ENCODE assay signal across 1 cellular context in genomic region chr2:72883356-72883962, GRCh38.
TF ChIP-seq lines count a peak whose summit lies in the region.

No MANE protein-coding gene starts in this region.

TF ChIP-seq in HepG2, 621 proteins besides CTCF, POLR2A, EP300 and RAD21 (continued from another document and continues in another):
- no peak for TF ChIP-seq NPAS2 (CRISPR knock-in tag; IDR thresholded peaks at IDR 0.05; ENCODE audit: borderline replicate concordance)
- TF ChIP-seq REXO4 (CRISPR knock-in tag; IDR thresholded peaks at IDR 0.05; ENCODE audit: borderline replicate concordance), result no peak
- TF ChIP-seq, protein P1, sequence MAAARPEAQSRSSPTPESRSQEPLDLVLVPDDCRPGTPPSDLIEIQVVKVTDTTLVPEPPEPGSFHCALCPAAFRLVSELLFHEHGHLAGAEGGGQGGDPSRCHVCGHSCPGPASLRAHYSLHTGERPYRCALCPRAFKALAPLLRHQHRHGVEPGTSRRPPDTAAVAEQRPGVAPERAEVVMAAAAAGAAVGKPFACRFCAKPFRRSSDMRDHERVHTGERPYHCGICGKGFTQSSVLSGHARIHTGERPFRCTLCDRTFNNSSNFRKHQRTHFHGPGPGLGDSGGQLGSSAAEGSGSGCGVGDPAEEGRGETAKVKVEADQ (CRISPR knock-in tag; IDR thresholded peaks at IDR 0.05; ENCODE audit: borderline replicate concordance), result no peak
- TF ChIP-seq FUBP1 (CRISPR knock-in tag; IDR thresholded peaks at IDR 0.05; ENCODE audit: borderline replicate concordance), result no peak
- TF ChIP-seq, protein P2, sequence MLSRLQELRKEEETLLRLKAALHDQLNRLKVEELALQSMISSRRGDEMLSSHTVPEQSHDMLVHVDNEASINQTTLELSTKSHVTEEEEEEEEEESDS (CRISPR knock-in tag; IDR thresholded peaks at IDR 0.05; ENCODE audit: borderline replicate concordance), result no peak
- no peak for TF ChIP-seq ZNF780A (CRISPR knock-in tag; IDR thresholded peaks at IDR 0.05)
- no peak for TF ChIP-seq SOX13 (IDR thresholded peaks at IDR 0.05)
- TF ChIP-seq SOX13 (CRISPR knock-in tag; conservative IDR thresholded peaks at IDR 0.05 in 1 of 2, IDR thresholded peaks at IDR 0.05 in 1 of 2), result peak in 1 of 2 experiments; percentile 54; a peak in 1 of 4 replicates
- no peak for TF ChIP-seq ELF1 (CRISPR knock-in tag; IDR thresholded peaks at IDR 0.05)
- TF ChIP-seq FOSL1 (CRISPR knock-in tag; IDR thresholded peaks at IDR 0.05; ENCODE audit: borderline replicate concordance), result no peak
- TF ChIP-seq, protein P3, sequence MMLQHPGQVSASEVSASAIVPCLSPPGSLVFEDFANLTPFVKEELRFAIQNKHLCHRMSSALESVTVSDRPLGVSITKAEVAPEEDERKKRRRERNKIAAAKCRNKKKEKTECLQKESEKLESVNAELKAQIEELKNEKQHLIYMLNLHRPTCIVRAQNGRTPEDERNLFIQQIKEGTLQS (CRISPR knock-in tag; IDR thresholded peaks at IDR 0.05), result 0 out of 2 replicates have a peak, but pooled peaks have one; percentile 24
- TF ChIP-seq, protein P4, sequence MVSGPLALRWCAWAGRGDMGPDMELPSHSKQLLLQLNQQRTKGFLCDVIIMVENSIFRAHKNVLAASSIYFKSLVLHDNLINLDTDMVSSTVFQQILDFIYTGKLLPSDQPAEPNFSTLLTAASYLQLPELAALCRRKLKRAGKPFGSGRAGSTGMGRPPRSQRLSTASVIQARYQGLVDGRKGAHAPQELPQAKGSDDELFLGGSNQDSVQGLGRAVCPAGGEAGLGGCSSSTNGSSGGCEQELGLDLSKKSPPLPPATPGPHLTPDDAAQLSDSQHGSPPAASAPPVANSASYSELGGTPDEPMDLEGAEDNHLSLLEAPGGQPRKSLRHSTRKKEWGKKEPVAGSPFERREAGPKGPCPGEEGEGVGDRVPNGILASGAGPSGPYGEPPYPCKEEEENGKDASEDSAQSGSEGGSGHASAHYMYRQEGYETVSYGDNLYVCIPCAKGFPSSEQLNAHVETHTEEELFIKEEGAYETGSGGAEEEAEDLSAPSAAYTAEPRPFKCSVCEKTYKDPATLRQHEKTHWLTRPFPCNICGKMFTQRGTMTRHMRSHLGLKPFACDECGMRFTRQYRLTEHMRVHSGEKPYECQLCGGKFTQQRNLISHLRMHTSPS (CRISPR knock-in tag; IDR thresholded peaks at IDR 0.05; ENCODE audit: low read depth), result no peak
- TF ChIP-seq, protein P5, sequence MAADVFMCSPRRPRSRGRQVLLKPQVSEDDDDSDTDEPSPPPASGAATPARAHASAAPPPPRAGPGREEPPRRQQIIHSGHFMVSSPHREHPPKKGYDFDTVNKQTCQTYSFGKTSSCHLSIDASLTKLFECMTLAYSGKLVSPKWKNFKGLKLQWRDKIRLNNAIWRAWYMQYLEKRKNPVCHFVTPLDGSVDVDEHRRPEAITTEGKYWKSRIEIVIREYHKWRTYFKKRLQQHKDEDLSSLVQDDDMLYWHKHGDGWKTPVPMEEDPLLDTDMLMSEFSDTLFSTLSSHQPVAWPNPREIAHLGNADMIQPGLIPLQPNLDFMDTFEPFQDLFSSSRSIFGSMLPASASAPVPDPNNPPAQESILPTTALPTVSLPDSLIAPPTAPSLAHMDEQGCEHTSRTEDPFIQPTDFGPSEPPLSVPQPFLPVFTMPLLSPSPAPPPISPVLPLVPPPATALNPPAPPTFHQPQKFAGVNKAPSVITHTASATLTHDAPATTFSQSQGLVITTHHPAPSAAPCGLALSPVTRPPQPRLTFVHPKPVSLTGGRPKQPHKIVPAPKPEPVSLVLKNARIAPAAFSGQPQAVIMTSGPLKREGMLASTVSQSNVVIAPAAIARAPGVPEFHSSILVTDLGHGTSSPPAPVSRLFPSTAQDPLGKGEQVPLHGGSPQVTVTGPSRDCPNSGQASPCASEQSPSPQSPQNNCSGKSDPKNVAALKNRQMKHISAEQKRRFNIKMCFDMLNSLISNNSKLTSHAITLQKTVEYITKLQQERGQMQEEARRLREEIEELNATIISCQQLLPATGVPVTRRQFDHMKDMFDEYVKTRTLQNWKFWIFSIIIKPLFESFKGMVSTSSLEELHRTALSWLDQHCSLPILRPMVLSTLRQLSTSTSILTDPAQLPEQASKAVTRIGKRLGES (CRISPR knock-in tag; IDR thresholded peaks at IDR 0.05; ENCODE audit: borderline replicate concordance), result peak; percentile 82; the same call in 1 of the 2 replicates
- TF ChIP-seq, protein P6, sequence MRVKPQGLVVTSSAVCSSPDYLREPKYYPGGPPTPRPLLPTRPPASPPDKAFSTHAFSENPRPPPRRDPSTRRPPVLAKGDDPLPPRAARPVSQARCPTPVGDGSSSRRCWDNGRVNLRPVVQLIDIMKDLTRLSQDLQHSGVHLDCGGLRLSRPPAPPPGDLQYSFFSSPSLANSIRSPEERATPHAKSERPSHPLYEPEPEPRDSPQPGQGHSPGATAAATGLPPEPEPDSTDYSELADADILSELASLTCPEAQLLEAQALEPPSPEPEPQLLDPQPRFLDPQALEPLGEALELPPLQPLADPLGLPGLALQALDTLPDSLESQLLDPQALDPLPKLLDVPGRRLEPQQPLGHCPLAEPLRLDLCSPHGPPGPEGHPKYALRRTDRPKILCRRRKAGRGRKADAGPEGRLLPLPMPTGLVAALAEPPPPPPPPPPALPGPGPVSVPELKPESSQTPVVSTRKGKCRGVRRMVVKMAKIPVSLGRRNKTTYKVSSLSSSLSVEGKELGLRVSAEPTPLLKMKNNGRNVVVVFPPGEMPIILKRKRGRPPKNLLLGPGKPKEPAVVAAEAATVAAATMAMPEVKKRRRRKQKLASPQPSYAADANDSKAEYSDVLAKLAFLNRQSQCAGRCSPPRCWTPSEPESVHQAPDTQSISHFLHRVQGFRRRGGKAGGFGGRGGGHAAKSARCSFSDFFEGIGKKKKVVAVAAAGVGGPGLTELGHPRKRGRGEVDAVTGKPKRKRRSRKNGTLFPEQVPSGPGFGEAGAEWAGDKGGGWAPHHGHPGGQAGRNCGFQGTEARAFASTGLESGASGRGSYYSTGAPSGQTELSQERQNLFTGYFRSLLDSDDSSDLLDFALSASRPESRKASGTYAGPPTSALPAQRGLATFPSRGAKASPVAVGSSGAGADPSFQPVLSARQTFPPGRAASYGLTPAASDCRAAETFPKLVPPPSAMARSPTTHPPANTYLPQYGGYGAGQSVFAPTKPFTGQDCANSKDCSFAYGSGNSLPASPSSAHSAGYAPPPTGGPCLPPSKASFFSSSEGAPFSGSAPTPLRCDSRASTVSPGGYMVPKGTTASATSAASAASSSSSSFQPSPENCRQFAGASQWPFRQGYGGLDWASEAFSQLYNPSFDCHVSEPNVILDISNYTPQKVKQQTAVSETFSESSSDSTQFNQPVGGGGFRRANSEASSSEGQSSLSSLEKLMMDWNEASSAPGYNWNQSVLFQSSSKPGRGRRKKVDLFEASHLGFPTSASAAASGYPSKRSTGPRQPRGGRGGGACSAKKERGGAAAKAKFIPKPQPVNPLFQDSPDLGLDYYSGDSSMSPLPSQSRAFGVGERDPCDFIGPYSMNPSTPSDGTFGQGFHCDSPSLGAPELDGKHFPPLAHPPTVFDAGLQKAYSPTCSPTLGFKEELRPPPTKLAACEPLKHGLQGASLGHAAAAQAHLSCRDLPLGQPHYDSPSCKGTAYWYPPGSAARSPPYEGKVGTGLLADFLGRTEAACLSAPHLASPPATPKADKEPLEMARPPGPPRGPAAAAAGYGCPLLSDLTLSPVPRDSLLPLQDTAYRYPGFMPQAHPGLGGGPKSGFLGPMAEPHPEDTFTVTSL (CRISPR knock-in tag; IDR thresholded peaks at IDR 0.05; ENCODE audit: borderline replicate concordance), result no peak
- TF ChIP-seq ZNF547 (CRISPR knock-in tag; IDR thresholded peaks at IDR 0.05), result peak; percentile 27; the same call in 1 of the 2 replicates
- no peak for TF ChIP-seq CHCHD3 (CRISPR knock-in tag; IDR thresholded peaks at IDR 0.05)
- TF ChIP-seq, protein P7, sequence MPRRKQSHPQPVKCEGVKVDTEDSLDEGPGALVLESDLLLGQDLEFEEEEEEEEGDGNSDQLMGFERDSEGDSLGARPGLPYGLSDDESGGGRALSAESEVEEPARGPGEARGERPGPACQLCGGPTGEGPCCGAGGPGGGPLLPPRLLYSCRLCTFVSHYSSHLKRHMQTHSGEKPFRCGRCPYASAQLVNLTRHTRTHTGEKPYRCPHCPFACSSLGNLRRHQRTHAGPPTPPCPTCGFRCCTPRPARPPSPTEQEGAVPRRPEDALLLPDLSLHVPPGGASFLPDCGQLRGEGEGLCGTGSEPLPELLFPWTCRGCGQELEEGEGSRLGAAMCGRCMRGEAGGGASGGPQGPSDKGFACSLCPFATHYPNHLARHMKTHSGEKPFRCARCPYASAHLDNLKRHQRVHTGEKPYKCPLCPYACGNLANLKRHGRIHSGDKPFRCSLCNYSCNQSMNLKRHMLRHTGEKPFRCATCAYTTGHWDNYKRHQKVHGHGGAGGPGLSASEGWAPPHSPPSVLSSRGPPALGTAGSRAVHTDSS (CRISPR knock-in tag; conservative IDR thresholded peaks at IDR 0.05), result no peak
- TF ChIP-seq ZFX (CRISPR knock-in tag; IDR thresholded peaks at IDR 0.05; ENCODE audit: low read depth), result no peak
- no peak for TF ChIP-seq CBX5 (CRISPR knock-in tag; IDR thresholded peaks at IDR 0.05; ENCODE audit: borderline replicate concordance)
- TF ChIP-seq, protein P8, sequence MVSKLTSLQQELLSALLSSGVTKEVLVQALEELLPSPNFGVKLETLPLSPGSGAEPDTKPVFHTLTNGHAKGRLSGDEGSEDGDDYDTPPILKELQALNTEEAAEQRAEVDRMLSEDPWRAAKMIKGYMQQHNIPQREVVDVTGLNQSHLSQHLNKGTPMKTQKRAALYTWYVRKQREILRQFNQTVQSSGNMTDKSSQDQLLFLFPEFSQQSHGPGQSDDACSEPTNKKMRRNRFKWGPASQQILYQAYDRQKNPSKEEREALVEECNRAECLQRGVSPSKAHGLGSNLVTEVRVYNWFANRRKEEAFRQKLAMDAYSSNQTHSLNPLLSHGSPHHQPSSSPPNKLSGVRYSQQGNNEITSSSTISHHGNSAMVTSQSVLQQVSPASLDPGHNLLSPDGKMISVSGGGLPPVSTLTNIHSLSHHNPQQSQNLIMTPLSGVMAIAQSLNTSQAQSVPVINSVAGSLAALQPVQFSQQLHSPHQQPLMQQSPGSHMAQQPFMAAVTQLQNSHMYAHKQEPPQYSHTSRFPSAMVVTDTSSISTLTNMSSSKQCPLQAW (CRISPR knock-in tag; IDR thresholded peaks at IDR 0.05), result no peak
- TF ChIP-seq SNAI1 (CRISPR knock-in tag; IDR thresholded peaks at IDR 0.05; ENCODE audit: borderline replicate concordance), result no peak; the same call in 1 of the 2 replicates
- peak; percentile 54; the same call in 1 of the 2 replicates for TF ChIP-seq ZSCAN12 (CRISPR knock-in tag; IDR thresholded peaks at IDR 0.05)
- TF ChIP-seq MED8 (CRISPR knock-in tag; IDR thresholded peaks at IDR 0.05; ENCODE audit: insufficient replicate concordance), result no peak
- TF ChIP-seq HOXA7 (CRISPR knock-in tag; IDR thresholded peaks at IDR 0.05), result no peak
- TF ChIP-seq KDM5B (CRISPR knock-in tag; IDR thresholded peaks at IDR 0.05; ENCODE audit: borderline replicate concordance), result no peak
- TF ChIP-seq, protein P9, sequence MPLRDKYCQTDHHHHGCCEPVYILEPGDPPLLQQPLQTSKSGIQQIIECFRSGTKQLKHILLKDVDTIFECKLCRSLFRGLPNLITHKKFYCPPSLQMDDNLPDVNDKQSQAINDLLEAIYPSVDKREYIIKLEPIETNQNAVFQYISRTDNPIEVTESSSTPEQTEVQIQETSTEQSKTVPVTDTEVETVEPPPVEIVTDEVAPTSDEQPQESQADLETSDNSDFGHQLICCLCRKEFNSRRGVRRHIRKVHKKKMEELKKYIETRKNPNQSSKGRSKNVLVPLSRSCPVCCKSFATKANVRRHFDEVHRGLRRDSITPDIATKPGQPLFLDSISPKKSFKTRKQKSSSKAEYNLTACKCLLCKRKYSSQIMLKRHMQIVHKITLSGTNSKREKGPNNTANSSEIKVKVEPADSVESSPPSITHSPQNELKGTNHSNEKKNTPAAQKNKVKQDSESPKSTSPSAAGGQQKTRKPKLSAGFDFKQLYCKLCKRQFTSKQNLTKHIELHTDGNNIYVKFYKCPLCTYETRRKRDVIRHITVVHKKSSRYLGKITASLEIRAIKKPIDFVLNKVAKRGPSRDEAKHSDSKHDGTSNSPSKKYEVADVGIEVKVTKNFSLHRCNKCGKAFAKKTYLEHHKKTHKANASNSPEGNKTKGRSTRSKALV (CRISPR knock-in tag; IDR thresholded peaks at IDR 0.05), result peak; percentile 68; the same call in 1 of the 2 replicates
- TF ChIP-seq FOXK2 (IDR thresholded peaks at IDR 0.05), result no peak
- no peak for TF ChIP-seq MYNN (CRISPR knock-in tag; IDR thresholded peaks at IDR 0.05; ENCODE audit: low read depth)
- TF ChIP-seq HOXA5 (CRISPR knock-in tag; IDR thresholded peaks at IDR 0.05), result peak; percentile 95
- no peak for TF ChIP-seq TRIM24 (CRISPR knock-in tag; IDR thresholded peaks at IDR 0.05)
- no peak for TF ChIP-seq NR2F6 (IDR thresholded peaks at IDR 0.05)
- 0 out of 2 replicates have a peak, but pooled peaks have one; percentile 17 for TF ChIP-seq NR2F6 (CRISPR knock-in tag; IDR thresholded peaks at IDR 0.05)
- TF ChIP-seq ZNF124 (CRISPR knock-in tag; IDR thresholded peaks at IDR 0.05), result peak; percentile 97
- no peak for TF ChIP-seq NFYC (CRISPR knock-in tag; IDR thresholded peaks at IDR 0.05)
- TF ChIP-seq SMAD3 (CRISPR knock-in tag; IDR thresholded peaks at IDR 0.05), result peak; percentile 78
- TF ChIP-seq RFX1 (IDR thresholded peaks at IDR 0.05), result no peak
- TF ChIP-seq ZMYM4 (CRISPR knock-in tag; IDR thresholded peaks at IDR 0.05), result peak; percentile 27; the same call in 1 of the 2 replicates
- TF ChIP-seq, protein P10, sequence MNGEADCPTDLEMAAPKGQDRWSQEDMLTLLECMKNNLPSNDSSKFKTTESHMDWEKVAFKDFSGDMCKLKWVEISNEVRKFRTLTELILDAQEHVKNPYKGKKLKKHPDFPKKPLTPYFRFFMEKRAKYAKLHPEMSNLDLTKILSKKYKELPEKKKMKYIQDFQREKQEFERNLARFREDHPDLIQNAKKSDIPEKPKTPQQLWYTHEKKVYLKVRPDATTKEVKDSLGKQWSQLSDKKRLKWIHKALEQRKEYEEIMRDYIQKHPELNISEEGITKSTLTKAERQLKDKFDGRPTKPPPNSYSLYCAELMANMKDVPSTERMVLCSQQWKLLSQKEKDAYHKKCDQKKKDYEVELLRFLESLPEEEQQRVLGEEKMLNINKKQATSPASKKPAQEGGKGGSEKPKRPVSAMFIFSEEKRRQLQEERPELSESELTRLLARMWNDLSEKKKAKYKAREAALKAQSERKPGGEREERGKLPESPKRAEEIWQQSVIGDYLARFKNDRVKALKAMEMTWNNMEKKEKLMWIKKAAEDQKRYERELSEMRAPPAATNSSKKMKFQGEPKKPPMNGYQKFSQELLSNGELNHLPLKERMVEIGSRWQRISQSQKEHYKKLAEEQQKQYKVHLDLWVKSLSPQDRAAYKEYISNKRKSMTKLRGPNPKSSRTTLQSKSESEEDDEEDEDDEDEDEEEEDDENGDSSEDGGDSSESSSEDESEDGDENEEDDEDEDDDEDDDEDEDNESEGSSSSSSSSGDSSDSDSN (CRISPR knock-in tag; IDR thresholded peaks at IDR 0.05), result no peak
- TF ChIP-seq GTF3A (CRISPR knock-in tag; conservative IDR thresholded peaks at IDR 0.05), result no peak
